9 cellular contexts compared by ENCODE assay signal in the genomic region with DNA sequence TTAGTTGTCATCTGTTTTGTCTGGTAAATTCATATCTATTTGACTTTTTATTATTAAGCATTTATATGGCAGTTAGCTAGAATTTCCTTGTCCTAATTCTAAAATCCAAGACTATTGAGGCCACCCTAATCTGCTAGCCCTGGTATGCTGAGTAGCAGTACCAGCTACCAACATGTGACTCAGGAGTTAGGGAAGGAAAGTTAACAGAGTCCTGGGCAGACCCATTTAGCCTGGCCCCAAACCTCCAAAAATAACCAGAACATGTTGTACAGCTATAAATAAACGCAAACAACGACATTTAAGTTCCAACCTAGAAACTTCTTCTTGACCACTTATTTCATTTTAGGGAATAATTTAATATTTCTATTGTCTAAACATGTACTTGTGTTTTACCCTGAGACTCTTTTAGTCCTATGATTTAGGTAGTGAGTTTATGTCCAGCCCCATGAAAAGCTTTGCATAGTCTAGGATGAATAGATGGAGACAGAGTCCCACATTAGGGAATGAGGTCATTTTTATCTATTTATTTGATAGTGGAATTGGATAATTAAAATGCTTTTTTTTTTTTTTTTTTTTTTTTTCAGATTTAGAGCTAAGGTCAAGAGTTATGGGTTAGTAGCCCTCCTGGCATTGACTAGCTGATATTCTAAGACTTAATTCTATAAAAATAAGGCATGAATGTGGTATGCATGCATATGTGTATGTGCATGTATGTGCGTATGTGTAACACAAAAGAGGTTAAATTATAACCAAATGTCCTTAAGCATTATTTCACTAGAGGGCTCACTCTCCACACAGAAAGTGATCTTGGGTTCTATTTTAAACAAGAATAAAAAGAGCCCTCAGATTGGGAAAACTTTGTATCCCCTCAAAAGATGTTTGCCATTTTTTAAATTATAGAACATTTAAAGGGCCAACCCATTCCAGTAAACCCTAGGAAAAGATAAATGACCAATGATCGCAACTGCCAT.
DNase-seq lines count a peak whose midpoint lies in the region; ATAC-seq and TF ChIP-seq lines count a peak whose summit lies in the region.
"Had no signal": no experiment of that assay in that cellular context is flagged by ENCODE, and none has a peak within 500 bp of the region (broad histone marks: within the 10 kb centered on the region; RNA-seq: fewer than 3 reads in every experiment).

No MANE protein-coding gene starts in this region.

- no peak for ATAC-seq in GM21447 (IDR thresholded peaks at IDR 0.05; ENCODE audit: unreplicated experiment)

- TF ChIP-seq CTCF in LNCaP clone FGC (IDR thresholded peaks at IDR 0.05; ENCODE audit: control insufficient read depth, extremely low read depth, insufficient read depth) (peak; percentile 49), dorsolateral prefrontal cortex (IDR thresholded peaks at IDR 0.05 in 54 of 56, conservative IDR thresholded peaks at IDR 0.05 in 2 of 56; ENCODE audit: low read depth in 1 of 56, partially characterized antibody in 56 of 56) (peak in 55 of 56 donors; percentile 27 to 76 (median 55))

- in situ Hi-C loops in ACHN (cut with HindIII; ENCODE audit: low pct_ligation_motif_present, low pct_unique_long_range_greater_than_20kb, low sequenced_read_pairs): no loop called here

- DNase-seq in ACHN (peak; percentile 19), LNCaP clone FGC (ENCODE audit: low read depth) (no peak), dorsolateral prefrontal cortex (no peak), middle frontal gyrus (ENCODE audit: extremely low spot score, low spot score) (peak; percentile 8), NCI-H2029 treated with DMSO at 0.1 percent for 48 hours (lab: John Stamatoyannopoulos, UW) (no peak), COLO668 (lab: John Stamatoyannopoulos, UW; ENCODE audit: unreplicated experiment) (no peak), substantia nigra (lab: John Stamatoyannopoulos, UW) (no peak)
- DNase-seq: MG63 had no signal

- intact Hi-C loops in dorsolateral prefrontal cortex (cut with DNase I): loop anchor here (5.0 kb wide), 3 partner anchors 96 to 261 kb away; no protein-coding TSS in a partner anchor

- H3K27ac ChIP-seq in dorsolateral prefrontal cortex (peak overlapping the region in 44 of 59 donors; percentile 1 to 76 (median 34)), substantia nigra (ENCODE audit: low read depth, low read length, poor library complexity, severe bottlenecking) (no peak overlapping the region)

- H3K27me3 ChIP-seq in dorsolateral prefrontal cortex: no peaks in the 10 kb centered on the region
- H3K27me3 ChIP-seq: MG63 had no signal

- H3K4me3 ChIP-seq in LNCaP clone FGC (ENCODE audit: low read depth, low read length): no peak overlapping the region
- no peak overlapping the region for H3K4me3 ChIP-seq in dorsolateral prefrontal cortex
- H3K4me3 ChIP-seq: MG63 had no signal

Comparison
In these comparisons a context has a peak if more than half of its experiments do, and no peak if none do; other contexts are left out.
1. DNase-seq: peak in ACHN (single experiment) and middle frontal gyrus (single experiment); none in LNCaP clone FGC (single experiment), dorsolateral prefrontal cortex (0 of 10), NCI-H2029 treated with DMSO at 0.1 percent for 48 hours (single experiment), COLO668 (single experiment) and substantia nigra (0 of 49).